1 cellular context compared by ENCODE assay signal in the genomic region with DNA sequence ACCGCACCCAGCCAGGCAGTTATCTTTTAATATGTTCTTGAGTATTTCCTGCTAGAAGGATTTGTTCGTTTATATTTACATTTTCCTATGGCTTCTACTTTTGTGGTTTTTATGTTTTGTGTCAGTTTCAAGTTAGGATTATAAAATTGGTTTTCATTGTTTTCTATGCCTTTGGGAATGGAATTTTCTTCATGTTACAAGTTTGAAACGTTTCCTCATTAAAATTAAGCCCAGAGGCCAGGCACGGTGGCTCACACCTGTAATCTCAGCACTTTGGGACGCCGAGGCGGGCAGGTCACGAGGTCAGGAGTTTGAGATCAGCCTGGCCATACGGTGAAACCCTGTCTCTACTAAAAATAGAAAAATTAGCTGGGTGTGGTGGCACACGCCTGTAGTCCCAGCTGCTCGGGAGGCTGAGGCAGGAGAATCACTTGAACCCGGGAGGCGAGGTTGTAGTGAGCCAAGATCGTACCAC.
TF ChIP-seq lines count a peak whose summit lies in the region.

No MANE protein-coding gene starts in this region.

TF ChIP-seq in HEK293, 187 proteins besides CTCF, POLR2A, EP300 and RAD21 (continued from another document):
- TF ChIP-seq, protein P1, sequence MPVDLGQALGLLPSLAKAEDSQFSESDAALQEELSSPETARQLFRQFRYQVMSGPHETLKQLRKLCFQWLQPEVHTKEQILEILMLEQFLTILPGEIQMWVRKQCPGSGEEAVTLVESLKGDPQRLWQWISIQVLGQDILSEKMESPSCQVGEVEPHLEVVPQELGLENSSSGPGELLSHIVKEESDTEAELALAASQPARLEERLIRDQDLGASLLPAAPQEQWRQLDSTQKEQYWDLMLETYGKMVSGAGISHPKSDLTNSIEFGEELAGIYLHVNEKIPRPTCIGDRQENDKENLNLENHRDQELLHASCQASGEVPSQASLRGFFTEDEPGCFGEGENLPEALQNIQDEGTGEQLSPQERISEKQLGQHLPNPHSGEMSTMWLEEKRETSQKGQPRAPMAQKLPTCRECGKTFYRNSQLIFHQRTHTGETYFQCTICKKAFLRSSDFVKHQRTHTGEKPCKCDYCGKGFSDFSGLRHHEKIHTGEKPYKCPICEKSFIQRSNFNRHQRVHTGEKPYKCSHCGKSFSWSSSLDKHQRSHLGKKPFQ (tag by site-specific recombination; IDR thresholded peaks at IDR 0.05): peak; percentile 90
- TF ChIP-seq BCL11A (tag by site-specific recombination; IDR thresholded peaks at IDR 0.05; ENCODE audit: low read depth) (peak; percentile 96), ZNF629 (tag by site-specific recombination; IDR thresholded peaks at IDR 0.05) (peak; percentile 63), ZNF501 (tag by site-specific recombination; IDR thresholded peaks at IDR 0.05) (0 out of 2 replicates have a peak, but pooled peaks have one; percentile 36), KLF1 (tag by site-specific recombination; IDR thresholded peaks at IDR 0.05) (peak; percentile 84), OVOL3 (tag by site-specific recombination; IDR thresholded peaks at IDR 0.05) (peak; percentile 83), KLF7 (tag by site-specific recombination; IDR thresholded peaks at IDR 0.05; ENCODE audit: borderline replicate concordance) (peak; percentile 65), ZNF843 (tag by site-specific recombination; IDR thresholded peaks at IDR 0.05) (peak; percentile 36; the same call in 1 of the 2 replicates), GFI1B (tag by site-specific recombination; IDR thresholded peaks at IDR 0.05) (peak; percentile 48; the same call in 1 of the 2 replicates), ZBTB1 (tag by site-specific recombination; IDR thresholded peaks at IDR 0.05) (peak; percentile 52; the same call in 1 of the 2 replicates), OSR2 (tag by site-specific recombination; IDR thresholded peaks at IDR 0.05) (peak; percentile 98), KLF8 (tag by site-specific recombination; IDR thresholded peaks at IDR 0.05) (peak; percentile 61), ZNF600 (tag by site-specific recombination; IDR thresholded peaks at IDR 0.05) (peak; percentile 54; the same call in 1 of the 2 replicates), ZSCAN23 (tag by site-specific recombination; IDR thresholded peaks at IDR 0.05) (peak; percentile 57; the same call in 1 of the 2 replicates), ZBTB7A (tag by site-specific recombination; IDR thresholded peaks at IDR 0.05; ENCODE audit: low read depth) (peak; percentile 73), SP7 (tag by site-specific recombination; IDR thresholded peaks at IDR 0.05) (peak; percentile 6)
